In genomic region chr12:129961111-129961510, GRCh38 we compare ENCODE assay signal across 1 cellular context.
TF ChIP-seq lines count a peak whose summit lies in the region.

No MANE protein-coding gene starts in this region.

TF ChIP-seq in H1, 55 proteins besides CTCF, POLR2A, EP300 and RAD21:
- no peak for TF ChIP-seq RNF2 (IDR thresholded peaks at IDR 0.05; ENCODE audit: borderline replicate concordance, low read depth, low read length, missing control alignments, poor library complexity, severe bottlenecking)
- TF ChIP-seq SIX5 (IDR thresholded peaks at IDR 0.05; ENCODE audit: low read depth, low read length): no peak
- TF ChIP-seq ASH2L (IDR thresholded peaks at IDR 0.05; ENCODE audit: low read length): no peak
- TF ChIP-seq BACH1 (IDR thresholded peaks at IDR 0.05; ENCODE audit: low read length): no peak
- no peak for TF ChIP-seq SP2 (IDR thresholded peaks at IDR 0.05; ENCODE audit: low read length)
- TF ChIP-seq CREB1 (IDR thresholded peaks at IDR 0.05): no peak
- TF ChIP-seq NRF1 (IDR thresholded peaks at IDR 0.05; ENCODE audit: low read depth, low read length): no peak
- TF ChIP-seq POLR2AphosphoS5 (IDR thresholded peaks at IDR 0.05; ENCODE audit: low read depth, low read length): no peak
